In genomic region chr11:61161190-61162091, GRCh38 we compare ENCODE assay signal across 8 cellular contexts. TPM values are rescaled to one million over a fixed set of nuclear protein-coding genes. Genes with fewer than 3 reads are reported as not detected.
DNase-seq lines count a peak whose midpoint lies in the region; ATAC-seq lines count a peak whose summit lies in the region.

VPS37C (minus strand) TSS chr11:61161426; CDS start chr11:61138829, 22,597 bp downstream.

- peaks cover 5% of the 10 kb centered on the region for H3K4me1 ChIP-seq in NT2/D1 (ENCODE audit: insufficient read depth, insufficient read length)
- H3K4me1 ChIP-seq in endocrine pancreas (ENCODE audit: control insufficient read depth, insufficient read depth, low read length) = peaks cover 11% of the 10 kb centered on the region

- in situ Hi-C loops in Caki2 (cut with HindIII; ENCODE audit: low pct_unique_long_range_greater_than_20kb, low sequenced_read_pairs) = no loop called here

- DNase-seq in Caki2 (ENCODE audit: low read depth) = peak; percentile 91
- DNase-seq in HUDEP-2 (lab: John Stamatoyannopoulos, UW; ENCODE audit: unreplicated experiment in 76 of 76) = peak in 74 of 76 experiments; percentile 27 to 94 (median 83)
- DNase-seq in NT2/D1 (ENCODE audit: low read depth, low spot score) = peak; percentile 74
- peak; percentile 72 for DNase-seq in activated CD8-positive, alpha-beta memory T cell treated with anti-CD3 and anti-CD28 coated beads, Interleukin-2, amount 50 U/mL, for 24 hours (ENCODE audit: extremely low read depth)
- peak; percentile 98 for DNase-seq in mesenteric fat pad (ENCODE audit: low spot score)
- peak; percentile 89 for DNase-seq in stimulated activated CD8-positive, alpha-beta memory T cell treated with anti-CD3 and anti-CD28 coated beads, Interleukin-15, amount 100 ng/mL, for 1 hour (ENCODE audit: low read depth)

- ATAC-seq in GM21390 (IDR thresholded peaks at IDR 0.05; ENCODE audit: unreplicated experiment) = peak; percentile 76

- H3K27me3 ChIP-seq in NT2/D1 (ENCODE audit: insufficient read depth, insufficient read length) (no peaks in the 10 kb centered on the region), endocrine pancreas (ENCODE audit: control insufficient read depth, insufficient read depth, low read length) (no peaks in the 10 kb centered on the region)

- H3K9me3 ChIP-seq in NT2/D1 (ENCODE audit: insufficient read depth, low read length) = no peaks in the 10 kb centered on the region
- H3K9me3 ChIP-seq in endocrine pancreas (ENCODE audit: control insufficient read depth, low read length) = no peaks in the 10 kb centered on the region

- H3K36me3 ChIP-seq in NT2/D1 (ENCODE audit: insufficient read depth, insufficient read length, low read length) (peaks cover 5% of the 10 kb centered on the region), endocrine pancreas (ENCODE audit: control insufficient read depth, insufficient read depth, low read length) (no peaks in the 10 kb centered on the region)

- H3K4me3 ChIP-seq in NT2/D1 (ENCODE audit: insufficient read length, low read depth) = peak within 1 kb of the TSS; percentile 89
- peak within 1 kb of the TSS; percentile 87 for H3K4me3 ChIP-seq in endocrine pancreas (ENCODE audit: control insufficient read depth, insufficient read depth, low read length)

- H3K9ac ChIP-seq in NT2/D1 (ENCODE audit: insufficient read length, low read depth) (peak within 1 kb of the TSS; percentile 89), endocrine pancreas (ENCODE audit: control insufficient read depth, insufficient read depth, low read length) (peak within 1 kb of the TSS; percentile 85)

RNA-seq across cellular contexts. Expression of gene VPS37C, which starts in this region (rescaled TPM):
- 12.3 and 20.8 TPM in 2 replicates for total RNA-seq in Caki2 (2014; rRNA removed; shearing (Covaris generic); ENCODE audit: low replicate concordance)
- total RNA-seq in mesenteric fat pad = 21.5 TPM

Comparison
In these comparisons a context has a peak if more than half of its experiments do, and no peak if none do; other contexts are left out.
1. Peak in every context shown above with its lines: DNase-seq, ATAC-seq and H3K4me3 ChIP-seq.